8 cellular contexts compared by ENCODE assay signal in the genomic region with DNA sequence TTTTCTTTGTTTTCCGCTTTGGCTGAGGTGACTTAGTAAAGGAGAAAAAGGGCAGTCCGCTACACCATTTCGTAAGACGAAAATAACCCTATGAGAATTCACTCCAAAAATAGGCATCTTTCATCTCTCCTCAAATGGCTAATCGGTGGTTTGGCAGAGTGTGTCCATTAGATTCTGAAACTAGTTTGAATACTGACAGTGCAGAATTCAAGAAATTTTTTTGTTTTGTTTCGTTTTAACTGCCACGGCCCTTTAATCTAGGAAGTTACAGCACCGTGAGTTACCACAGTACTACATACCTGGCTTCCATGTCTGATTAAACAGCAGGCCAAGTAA.
DNase-seq lines count a peak whose midpoint lies in the region; ATAC-seq, FAIRE-seq and TF ChIP-seq lines count a peak whose summit lies in the region.

No MANE protein-coding gene starts in this region.

- TF ChIP-seq CTCF in 22Rv1 (IDR thresholded peaks at IDR 0.05) (no peak), body of pancreas (IDR thresholded peaks at IDR 0.05) (no peak), keratinocyte (optimal IDR thresholded peaks at IDR 0.05 in 1 of 3, IDR thresholded peaks at IDR 0.05 in 1 of 3, conservative IDR thresholded peaks at IDR 0.05 in 1 of 3; ENCODE audit: extremely low read depth in 1 of 3, insufficient read depth in 2 of 3, low read length in 3 of 3) (no peak)

- peak overlapping the region; percentile 87 for H3K9ac ChIP-seq in keratinocyte (ENCODE audit: control insufficient read depth, extremely low read depth, insufficient read depth, low read length)

- no peaks in the 10 kb centered on the region for H3K27me3 ChIP-seq in body of pancreas
- no peaks in the 10 kb centered on the region for H3K27me3 ChIP-seq in keratinocyte (ENCODE audit: control insufficient read depth, extremely low read depth, insufficient read depth, low read length)

- no peaks in the 10 kb centered on the region for H3K36me3 ChIP-seq in body of pancreas (replicated peaks in 1 of 2; ENCODE audit: insufficient read depth in 1 of 2, low read depth in 2 of 2)
- no peaks in the 10 kb centered on the region for H3K36me3 ChIP-seq in keratinocyte (ENCODE audit: control insufficient read depth in 2 of 2, extremely low read depth in 1 of 2, insufficient read depth in 2 of 2, low read length in 2 of 2)

- WGBS in body of pancreas, 2 donors, result 1% methylated on average over 8 of the region's 8 CpGs

- H3K4me3 Mint-ChIP-seq in stimulated activated naive B cell treated with anti-CD40 and anti-IgM and Interleukin-4, amounts not matched to agents 10 μg/mL and 1 μg/mL and 100 μg/mL, for 72 hours, result peak overlapping the region; percentile 94 to 99

- peak overlapping the region; percentile 76 for H3K27ac ChIP-seq in 22Rv1
- peak overlapping the region; percentile 52 to 94 (median 80) for H3K27ac ChIP-seq in body of pancreas
- peak overlapping the region; percentile 89 for H3K27ac ChIP-seq in keratinocyte (ENCODE audit: control insufficient read depth, insufficient read depth, low read length)

- H3K36me3 Mint-ChIP-seq in stimulated activated naive B cell treated with anti-CD40 and anti-IgM and Interleukin-4, amounts not matched to agents 10 μg/mL and 1 μg/mL and 100 μg/mL, for 72 hours, result no peaks in the 10 kb centered on the region

- POLR2A ChIA-PET in HEK293T (lab: Yijun Ruan, JAX), result interaction anchor here (0.6 to 1.5 kb wide), 2 partner anchors 10 to 59 kb away, joined by 3 to 4 read pairs; no protein-coding TSS in a partner anchor

- no peaks in the 10 kb centered on the region for H4K20me1 ChIP-seq in keratinocyte (ENCODE audit: control insufficient read depth, extremely low read depth, insufficient read depth, low read length)

- intact Hi-C loops in body of pancreas (cut with DNase I), result no loop called here

- no peaks in the 10 kb centered on the region for H3K9me1 ChIP-seq in keratinocyte (ENCODE audit: control insufficient read depth, extremely low read depth, insufficient read depth, low read length)

- H3K4me1 Mint-ChIP-seq in stimulated activated naive B cell treated with anti-CD40 and anti-IgM and Interleukin-4, amounts not matched to agents 10 μg/mL and 1 μg/mL and 100 μg/mL, for 72 hours, result peaks cover 2 to 12% of the 10 kb centered on the region in 2 donors

- H3K9me3 Mint-ChIP-seq in stimulated activated naive B cell treated with anti-CD40 and anti-IgM and Interleukin-4, amounts not matched to agents 10 μg/mL and 1 μg/mL and 100 μg/mL, for 72 hours, result no peaks in the 10 kb centered on the region

- peak overlapping the region; percentile 96 for H2AFZ ChIP-seq in keratinocyte (ENCODE audit: control insufficient read depth, low read length)

- FAIRE-seq in keratinocyte (lab: Jason Lieb, UNC), result no peak

- TF ChIP-seq POLR2A in body of pancreas (IDR thresholded peaks at IDR 0.05), result no peak

- H3K27me3 Mint-ChIP-seq in stimulated activated naive B cell treated with anti-CD40 and anti-IgM and Interleukin-4, amounts not matched to agents 10 μg/mL and 1 μg/mL and 100 μg/mL, for 72 hours, result no peaks in the 10 kb centered on the region

- no peaks in the 10 kb centered on the region for H3K9me3 ChIP-seq in body of pancreas
- no peaks in the 10 kb centered on the region for H3K9me3 ChIP-seq in keratinocyte (ENCODE audit: control insufficient read depth, low read depth, low read length)

- H3K79me2 ChIP-seq in keratinocyte (ENCODE audit: control insufficient read depth, insufficient read depth, low read length), result peaks cover 36% of the 10 kb centered on the region

- peak overlapping the region; percentile 98 for H3K27ac Mint-ChIP-seq in stimulated activated naive B cell treated with anti-CD40 and anti-IgM and Interleukin-4, amounts not matched to agents 10 μg/mL and 1 μg/mL and 100 μg/mL, for 72 hours

- dilution Hi-C loops in keratinocyte (cut with MboI; ENCODE audit: extremely low pct_ligation_motif_present, low sequenced_read_pairs), result no loop called here

- DNase-seq in GM04504 (ENCODE audit: low read depth) (peak; percentile 48), HEK293T (ENCODE audit: extremely low spot score) (peak; percentile 3), MV-4-11 (lab: John Stamatoyannopoulos, UW) (peak; percentile 81), body of pancreas (peak in 1 of 4 donors; percentile 9), keratinocyte (ENCODE audit: low read depth, low spot score) (no peak), D341Med (ENCODE audit: low spot score) (no peak)
- peak; percentile 33 for DNase-seq in stimulated activated naive B cell treated with anti-CD40 and anti-IgM and Interleukin-4, amounts not matched to agents 10 μg/mL and 1 μg/mL and 100 μg/mL, for 72 hours

- CTCF ChIA-PET in HEK293T (lab: Yijun Ruan, JAX), result no interaction called here

- peak; percentile 13 for ATAC-seq in body of pancreas
- ATAC-seq in stimulated activated naive B cell treated with anti-CD40 and anti-IgM and Interleukin-4, amounts not matched to agents 10 μg/mL and 1 μg/mL and 100 μg/mL, for 72 hours (replicated peaks), result peak; percentile 73

- H3K4me2 ChIP-seq in keratinocyte (ENCODE audit: control insufficient read depth, extremely low read depth, insufficient read depth, low read depth, low read length), result peak overlapping the region; percentile 91

- H3K4me1 ChIP-seq in body of pancreas (peaks cover 7% of the 10 kb centered on the region), keratinocyte (ENCODE audit: control insufficient read depth, extremely low read depth, insufficient read depth, low read length) (peaks cover 15% of the 10 kb centered on the region)

- H3K4me3 ChIP-seq in body of pancreas, result peak overlapping the region in 1 of 2 donors; percentile 100
- H3K4me3 ChIP-seq in keratinocyte (ENCODE audit: control insufficient read depth in 2 of 3, extremely low read depth in 1 of 3, insufficient read depth in 2 of 3, low read depth in 1 of 3, low read length in 3 of 3), result peak overlapping the region; percentile 82 to 98 (median 91)

TF ChIP-seq in HEK293T, 16 proteins besides CTCF, POLR2A, EP300 and RAD21:
- TF ChIP-seq, protein P1, sequence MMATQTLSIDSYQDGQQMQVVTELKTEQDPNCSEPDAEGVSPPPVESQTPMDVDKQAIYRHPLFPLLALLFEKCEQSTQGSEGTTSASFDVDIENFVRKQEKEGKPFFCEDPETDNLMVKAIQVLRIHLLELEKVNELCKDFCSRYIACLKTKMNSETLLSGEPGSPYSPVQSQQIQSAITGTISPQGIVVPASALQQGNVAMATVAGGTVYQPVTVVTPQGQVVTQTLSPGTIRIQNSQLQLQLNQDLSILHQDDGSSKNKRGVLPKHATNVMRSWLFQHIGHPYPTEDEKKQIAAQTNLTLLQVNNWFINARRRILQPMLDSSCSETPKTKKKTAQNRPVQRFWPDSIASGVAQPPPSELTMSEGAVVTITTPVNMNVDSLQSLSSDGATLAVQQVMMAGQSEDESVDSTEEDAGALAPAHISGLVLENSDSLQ (IDR thresholded peaks at IDR 0.05), result no peak
- no peak for TF ChIP-seq LEF1 (IDR thresholded peaks at IDR 0.05; ENCODE audit: borderline replicate concordance)
- no peak for TF ChIP-seq ELF4 (IDR thresholded peaks at IDR 0.05)
- TF ChIP-seq L3MBTL2 (conservative IDR thresholded peaks at IDR 0.05), result no peak
- no peak for TF ChIP-seq FOXM1 (IDR thresholded peaks at IDR 0.05; ENCODE audit: borderline replicate concordance)
- no peak for TF ChIP-seq ARNT (IDR thresholded peaks at IDR 0.05)
- TF ChIP-seq HDGF (IDR thresholded peaks at IDR 0.05; ENCODE audit: borderline replicate concordance), result no peak
- TF ChIP-seq BHLHE40 (IDR thresholded peaks at IDR 0.05; ENCODE audit: borderline replicate concordance), result no peak
- no peak for TF ChIP-seq ZNF384 (IDR thresholded peaks at IDR 0.05)
- TF ChIP-seq TARDBP (IDR thresholded peaks at IDR 0.05), result no peak
- TF ChIP-seq CTBP1 (IDR thresholded peaks at IDR 0.05; ENCODE audit: borderline replicate concordance), result no peak
- no peak for TF ChIP-seq NFRKB (IDR thresholded peaks at IDR 0.05)
- TF ChIP-seq SUZ12 (IDR thresholded peaks at IDR 0.05), result no peak
- no peak for TF ChIP-seq SP1 (IDR thresholded peaks at IDR 0.05)
- TF ChIP-seq FOXA1 (IDR thresholded peaks at IDR 0.05), result no peak
- no peak for TF ChIP-seq FOXK2 (IDR thresholded peaks at IDR 0.05)
TF ChIP-seq in HEK293T: peak in this region for 0.

Comparison
In these comparisons a context has a peak if more than half of its experiments do, and no peak if none do; other contexts are left out.
1. DNase-seq: peak in GM04504 (single experiment), HEK293T (single experiment), MV-4-11 (single experiment) and stimulated activated naive B cell treated with anti-CD40 and anti-IgM and Interleukin-4, amounts not matched to agents 10 μg/mL and 1 μg/mL and 100 μg/mL, for 72 hours (single experiment); none in keratinocyte (single experiment) and D341Med (single experiment).
2. Peak in every context shown above with its lines, with median percentiles within 50 percentile points of each other: H3K27ac ChIP-seq.